ENCODE assay signal across 1 cellular context in genomic region chr4:39697740-39698423, GRCh38.
TF ChIP-seq lines count a peak whose summit lies in the region.

UBE2K (plus strand) TSS chr4:39698136; CDS start chr4:39698328, 192 bp downstream.

TF ChIP-seq in HepG2, 621 proteins besides CTCF, POLR2A, EP300 and RAD21 (continued from another document and continues in another):
- TF ChIP-seq GMEB1 (CRISPR knock-in tag; IDR thresholded peaks at IDR 0.05; ENCODE audit: borderline replicate concordance) = peak; percentile 63; the same call in 1 of the 2 replicates
- TF ChIP-seq HDAC2 (CRISPR knock-in tag; IDR thresholded peaks at IDR 0.05) = no peak
- TF ChIP-seq ZNF772 (CRISPR knock-in tag; IDR thresholded peaks at IDR 0.05) = no peak; the same call in 1 of the 2 replicates
- TF ChIP-seq SAP130 (CRISPR knock-in tag; IDR thresholded peaks at IDR 0.05; ENCODE audit: low read depth) = peak; percentile 70
- TF ChIP-seq SIX4 (CRISPR knock-in tag; IDR thresholded peaks at IDR 0.05) = no peak
- TF ChIP-seq, protein P1, sequence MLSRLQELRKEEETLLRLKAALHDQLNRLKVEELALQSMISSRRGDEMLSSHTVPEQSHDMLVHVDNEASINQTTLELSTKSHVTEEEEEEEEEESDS (CRISPR knock-in tag; IDR thresholded peaks at IDR 0.05; ENCODE audit: borderline replicate concordance) = peak; percentile 68; the same call in 1 of the 2 replicates
- TF ChIP-seq YEATS4 (CRISPR knock-in tag; IDR thresholded peaks at IDR 0.05; ENCODE audit: borderline replicate concordance) = peak; percentile 50; the same call in 1 of the 2 replicates
- peak; percentile 67 for TF ChIP-seq ZNF749 (CRISPR knock-in tag; IDR thresholded peaks at IDR 0.05; ENCODE audit: borderline replicate concordance)
- TF ChIP-seq ZNF33B (CRISPR knock-in tag; IDR thresholded peaks at IDR 0.05) = no peak; the same call in 1 of the 2 replicates
- no peak for TF ChIP-seq RARG (CRISPR knock-in tag; IDR thresholded peaks at IDR 0.05; ENCODE audit: low read depth)
- no peak for TF ChIP-seq DNMT3B (CRISPR knock-in tag; conservative IDR thresholded peaks at IDR 0.05)
- TF ChIP-seq BRCA1 (CRISPR knock-in tag; IDR thresholded peaks at IDR 0.05) = 0 out of 2 replicates have a peak, but pooled peaks have one; percentile 35
- peak; percentile 41; the same call in 1 of the 2 replicates for TF ChIP-seq ZMAT3 (CRISPR knock-in tag; conservative IDR thresholded peaks at IDR 0.05)
- TF ChIP-seq MAZ (IDR thresholded peaks at IDR 0.05; ENCODE audit: borderline replicate concordance, low read depth, low read length) = peak; percentile 93
- peak; percentile 46; the same call in 1 of the 2 replicates for TF ChIP-seq MAZ (CRISPR knock-in tag; IDR thresholded peaks at IDR 0.05; ENCODE audit: low read depth)
- no peak for TF ChIP-seq KDM1A (CRISPR knock-in tag; IDR thresholded peaks at IDR 0.05)
- 0 out of 2 replicates have a peak, but pooled peaks have one; percentile 20 for TF ChIP-seq ZNF513 (CRISPR knock-in tag; conservative IDR thresholded peaks at IDR 0.05)
- 0 out of 2 replicates have a peak, but pooled peaks have one; percentile 22 for TF ChIP-seq ZIK1 (CRISPR knock-in tag; IDR thresholded peaks at IDR 0.05; ENCODE audit: borderline replicate concordance, low read depth)
- no peak for TF ChIP-seq ZNF879 (CRISPR knock-in tag; IDR thresholded peaks at IDR 0.05)
- TF ChIP-seq MAFG (CRISPR knock-in tag; IDR thresholded peaks at IDR 0.05) = no peak
- 0 out of 4 replicates have a peak, but pooled peaks of 1 of the 2 experiments have one; percentile 31 for TF ChIP-seq MAFK (conservative IDR thresholded peaks at IDR 0.05 in 1 of 2, IDR thresholded peaks at IDR 0.05 in 1 of 2; ENCODE audit: low read length in 2 of 2)
- TF ChIP-seq ZBTB38 (CRISPR knock-in tag; IDR thresholded peaks at IDR 0.05) = peak; percentile 37; the same call in 1 of the 2 replicates
- peak; percentile 22; the same call in 1 of the 2 replicates for TF ChIP-seq ZNF460 (CRISPR knock-in tag; IDR thresholded peaks at IDR 0.05; ENCODE audit: borderline replicate concordance)
- TF ChIP-seq ZNF547 (CRISPR knock-in tag; IDR thresholded peaks at IDR 0.05) = peak; percentile 74; the same call in 1 of the 2 replicates
- TF ChIP-seq SRSF4 (IDR thresholded peaks at IDR 0.05; ENCODE audit: low read depth, low read length, poor library complexity, severe bottlenecking) = no peak
- TF ChIP-seq ZNF543 (CRISPR knock-in tag; IDR thresholded peaks at IDR 0.05) = peak; percentile 85; the same call in 1 of the 2 replicates
- TF ChIP-seq NFAT5 (CRISPR knock-in tag; IDR thresholded peaks at IDR 0.05) = 0 out of 2 replicates have a peak, but pooled peaks have one; percentile 55
- peak; percentile 49; the same call in 1 of the 2 replicates for TF ChIP-seq FLYWCH1 (CRISPR knock-in tag; IDR thresholded peaks at IDR 0.05)
- TF ChIP-seq MZF1 (CRISPR knock-in tag; IDR thresholded peaks at IDR 0.05; ENCODE audit: borderline replicate concordance) = no peak
- TF ChIP-seq, protein P2, sequence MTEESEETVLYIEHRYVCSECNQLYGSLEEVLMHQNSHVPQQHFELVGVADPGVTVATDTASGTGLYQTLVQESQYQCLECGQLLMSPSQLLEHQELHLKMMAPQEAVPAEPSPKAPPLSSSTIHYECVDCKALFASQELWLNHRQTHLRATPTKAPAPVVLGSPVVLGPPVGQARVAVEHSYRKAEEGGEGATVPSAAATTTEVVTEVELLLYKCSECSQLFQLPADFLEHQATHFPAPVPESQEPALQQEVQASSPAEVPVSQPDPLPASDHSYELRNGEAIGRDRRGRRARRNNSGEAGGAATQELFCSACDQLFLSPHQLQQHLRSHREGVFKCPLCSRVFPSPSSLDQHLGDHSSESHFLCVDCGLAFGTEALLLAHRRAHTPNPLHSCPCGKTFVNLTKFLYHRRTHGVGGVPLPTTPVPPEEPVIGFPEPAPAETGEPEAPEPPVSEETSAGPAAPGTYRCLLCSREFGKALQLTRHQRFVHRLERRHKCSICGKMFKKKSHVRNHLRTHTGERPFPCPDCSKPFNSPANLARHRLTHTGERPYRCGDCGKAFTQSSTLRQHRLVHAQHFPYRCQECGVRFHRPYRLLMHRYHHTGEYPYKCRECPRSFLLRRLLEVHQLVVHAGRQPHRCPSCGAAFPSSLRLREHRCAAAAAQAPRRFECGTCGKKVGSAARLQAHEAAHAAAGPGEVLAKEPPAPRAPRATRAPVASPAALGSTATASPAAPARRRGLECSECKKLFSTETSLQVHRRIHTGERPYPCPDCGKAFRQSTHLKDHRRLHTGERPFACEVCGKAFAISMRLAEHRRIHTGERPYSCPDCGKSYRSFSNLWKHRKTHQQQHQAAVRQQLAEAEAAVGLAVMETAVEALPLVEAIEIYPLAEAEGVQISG (CRISPR knock-in tag; IDR thresholded peaks at IDR 0.05) = peak; percentile 55
- TF ChIP-seq GATAD2A (CRISPR knock-in tag; IDR thresholded peaks at IDR 0.05) = peak; percentile 23; the same call in 1 of the 2 replicates
- no peak for TF ChIP-seq ADNP (CRISPR knock-in tag; IDR thresholded peaks at IDR 0.05)
- no peak for TF ChIP-seq HINFP (CRISPR knock-in tag; IDR thresholded peaks at IDR 0.05; ENCODE audit: low read depth)
- no peak for TF ChIP-seq TCF7L2 (IDR thresholded peaks at IDR 0.05; ENCODE audit: low read depth, low read length)
- 0 out of 2 replicates have a peak, but pooled peaks have one; percentile 10 for TF ChIP-seq ETV5 (CRISPR knock-in tag; IDR thresholded peaks at IDR 0.05; ENCODE audit: borderline replicate concordance)
- no peak for TF ChIP-seq GFI1 (CRISPR knock-in tag; IDR thresholded peaks at IDR 0.05; ENCODE audit: borderline replicate concordance)
- TF ChIP-seq ZNF780A (CRISPR knock-in tag; IDR thresholded peaks at IDR 0.05) = no peak; the same call in 1 of the 2 replicates
- TF ChIP-seq E2F5 (CRISPR knock-in tag; conservative IDR thresholded peaks at IDR 0.05) = no peak
- TF ChIP-seq SIN3A (IDR thresholded peaks at IDR 0.05; ENCODE audit: borderline replicate concordance, low read depth, low read length) = peak; percentile 73; the same call in 1 of the 2 replicates
- TF ChIP-seq, protein P3, sequence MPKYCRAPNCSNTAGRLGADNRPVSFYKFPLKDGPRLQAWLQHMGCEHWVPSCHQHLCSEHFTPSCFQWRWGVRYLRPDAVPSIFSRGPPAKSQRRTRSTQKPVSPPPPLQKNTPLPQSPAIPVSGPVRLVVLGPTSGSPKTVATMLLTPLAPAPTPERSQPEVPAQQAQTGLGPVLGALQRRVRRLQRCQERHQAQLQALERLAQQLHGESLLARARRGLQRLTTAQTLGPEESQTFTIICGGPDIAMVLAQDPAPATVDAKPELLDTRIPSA (CRISPR knock-in tag; IDR thresholded peaks at IDR 0.05; ENCODE audit: borderline replicate concordance) = no peak
- no peak for TF ChIP-seq ZNF737 (CRISPR knock-in tag; IDR thresholded peaks at IDR 0.05; ENCODE audit: borderline replicate concordance)
- no peak; the same call in 1 of the 2 replicates for TF ChIP-seq ZNF678 (CRISPR knock-in tag; IDR thresholded peaks at IDR 0.05)
- TF ChIP-seq MTA3 (CRISPR knock-in tag; IDR thresholded peaks at IDR 0.05) = no peak
- peak; percentile 93 for TF ChIP-seq UBTF (CRISPR knock-in tag; IDR thresholded peaks at IDR 0.05)
- TF ChIP-seq NFKB2 (CRISPR knock-in tag; IDR thresholded peaks at IDR 0.05; ENCODE audit: borderline replicate concordance) = peak; percentile 56; the same call in 1 of the 2 replicates
- peak; percentile 59 for TF ChIP-seq SALL1 (CRISPR knock-in tag; IDR thresholded peaks at IDR 0.05)
- TF ChIP-seq MED8 (CRISPR knock-in tag; IDR thresholded peaks at IDR 0.05; ENCODE audit: insufficient replicate concordance) = peak; percentile 76
- no peak for TF ChIP-seq TAF15 (IDR thresholded peaks at IDR 0.05; ENCODE audit: low read depth, low read length, poor library complexity, severe bottlenecking)
- TF ChIP-seq ZNF777 (CRISPR knock-in tag; IDR thresholded peaks at IDR 0.05) = no peak
